8 cellular contexts compared by ENCODE assay signal in genomic region chr20:49046087-49046900, GRCh38. TPM values are rescaled to one million over a fixed set of nuclear protein-coding genes. Genes with fewer than 3 reads are reported as not detected.
DNase-seq lines count a peak whose midpoint lies in the region; ATAC-seq, FAIRE-seq and TF ChIP-seq lines count a peak whose summit lies in the region.

A gene with protein sequence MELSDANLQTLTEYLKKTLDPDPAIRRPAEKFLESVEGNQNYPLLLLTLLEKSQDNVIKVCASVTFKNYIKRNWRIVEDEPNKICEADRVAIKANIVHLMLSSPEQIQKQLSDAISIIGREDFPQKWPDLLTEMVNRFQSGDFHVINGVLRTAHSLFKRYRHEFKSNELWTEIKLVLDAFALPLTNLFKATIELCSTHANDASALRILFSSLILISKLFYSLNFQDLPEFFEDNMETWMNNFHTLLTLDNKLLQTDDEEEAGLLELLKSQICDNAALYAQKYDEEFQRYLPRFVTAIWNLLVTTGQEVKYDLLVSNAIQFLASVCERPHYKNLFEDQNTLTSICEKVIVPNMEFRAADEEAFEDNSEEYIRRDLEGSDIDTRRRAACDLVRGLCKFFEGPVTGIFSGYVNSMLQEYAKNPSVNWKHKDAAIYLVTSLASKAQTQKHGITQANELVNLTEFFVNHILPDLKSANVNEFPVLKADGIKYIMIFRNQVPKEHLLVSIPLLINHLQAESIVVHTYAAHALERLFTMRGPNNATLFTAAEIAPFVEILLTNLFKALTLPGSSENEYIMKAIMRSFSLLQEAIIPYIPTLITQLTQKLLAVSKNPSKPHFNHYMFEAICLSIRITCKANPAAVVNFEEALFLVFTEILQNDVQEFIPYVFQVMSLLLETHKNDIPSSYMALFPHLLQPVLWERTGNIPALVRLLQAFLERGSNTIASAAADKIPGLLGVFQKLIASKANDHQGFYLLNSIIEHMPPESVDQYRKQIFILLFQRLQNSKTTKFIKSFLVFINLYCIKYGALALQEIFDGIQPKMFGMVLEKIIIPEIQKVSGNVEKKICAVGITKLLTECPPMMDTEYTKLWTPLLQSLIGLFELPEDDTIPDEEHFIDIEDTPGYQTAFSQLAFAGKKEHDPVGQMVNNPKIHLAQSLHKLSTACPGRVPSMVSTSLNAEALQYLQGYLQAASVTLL (plus strand): TSS chr20:49046312. CDS start chr20:49058464, 12,152 bp downstream.

- ATAC-seq in GM21786 (IDR thresholded peaks at IDR 0.05; ENCODE audit: unreplicated experiment) = peak; percentile 83
- peak; percentile 90 to 91 for ATAC-seq in activated T-cell treated with anti-CD3 and anti-CD28 coated beads, Interleukin-2, amount 50 U/mL, for 72 hours (replicated peaks in 1 of 2)

- TF ChIP-seq POLR2A in esophagus muscularis mucosa (IDR thresholded peaks at IDR 0.05; ENCODE audit: low read depth) = peak; percentile 57

- DNase-seq in DMS79 (lab: John Stamatoyannopoulos, UW) (peak; percentile 81), RCC 7860 (ENCODE audit: low spot score) (peak; percentile 95), esophagus muscularis mucosa (ENCODE audit: extremely low spot score) (peak; percentile 98)
- peak; percentile 96 for DNase-seq in activated T-cell treated with anti-CD3 and anti-CD28 coated beads, Interleukin-2, amount 50 U/mL, for 72 hours
- peak; percentile 85 to 88 for DNase-seq in stimulated activated CD8-positive, alpha-beta memory T cell treated with anti-CD3 and anti-CD28 coated beads, Interleukin-7, amount 100 ng/mL, for 4 hours (ENCODE audit: low read depth in 2 of 2)

- H3K36me3 ChIP-seq in KOPT-K1 (ENCODE audit: insufficient read depth, low read length) (peaks cover 37% of the 10 kb centered on the region), esophagus muscularis mucosa (peaks cover 0 to 4% (median 0%) of the 10 kb centered on the region in 4 donors), muscle layer of duodenum (ENCODE audit: control insufficient read depth in 1 of 2, insufficient read depth in 2 of 2, low read length in 2 of 2) (peaks cover 0 to 4% of the 10 kb centered on the region in 2 donors)

- intact Hi-C loops in esophagus muscularis mucosa (cut with DNase I) = loop anchor here (2.0 kb wide), 1 partner anchor 17 kb away; no protein-coding TSS in a partner anchor

- peak in 2 of 3 experiments; percentile 23 to 25 for TF ChIP-seq CTCF in esophagus muscularis mucosa (IDR thresholded peaks at IDR 0.05)

- TF ChIP-seq EP300 in esophagus muscularis mucosa (IDR thresholded peaks at IDR 0.05) = no peak

- H3K27me3 Mint-ChIP-seq in activated T-cell treated with anti-CD3 and anti-CD28 coated beads, Interleukin-2, amount 50 U/mL, for 72 hours (ENCODE audit: low read depth) = no peaks in the 10 kb centered on the region

- H3K27ac Mint-ChIP-seq in activated T-cell treated with anti-CD3 and anti-CD28 coated beads, Interleukin-2, amount 50 U/mL, for 72 hours = peak within 1 kb of the TSS; percentile 95

- no peaks in the 10 kb centered on the region for H3K9me3 Mint-ChIP-seq in activated T-cell treated with anti-CD3 and anti-CD28 coated beads, Interleukin-2, amount 50 U/mL, for 72 hours

- H3K4me3 ChIP-seq in esophagus muscularis mucosa (peak within 1 kb of the TSS; percentile 88 to 100 (median 92)), muscle layer of duodenum (ENCODE audit: low read depth in 1 of 2, low read length in 2 of 2) (peak within 1 kb of the TSS; percentile 94 to 98)

- H3K36me3 Mint-ChIP-seq in activated T-cell treated with anti-CD3 and anti-CD28 coated beads, Interleukin-2, amount 50 U/mL, for 72 hours (ENCODE audit: insufficient read depth in 2 of 2) = peaks cover 4 to 20% of the 10 kb centered on the region in 2 donors

- peak within 1 kb of the TSS; percentile 95 for H3K27ac ChIP-seq in KOPT-K1 (ENCODE audit: low read depth, low read length, poor library complexity, severe bottlenecking)
- peak within 1 kb of the TSS; percentile 92 to 100 (median 96) for H3K27ac ChIP-seq in esophagus muscularis mucosa (replicated peaks in 1 of 4)
- H3K27ac ChIP-seq in muscle layer of duodenum (ENCODE audit: low read length) = peak within 1 kb of the TSS; percentile 94

- peaks cover 44% of the 10 kb centered on the region for H3K4me1 Mint-ChIP-seq in activated T-cell treated with anti-CD3 and anti-CD28 coated beads, Interleukin-2, amount 50 U/mL, for 72 hours (ENCODE audit: low read depth)

- WGBS in esophagus muscularis mucosa = 0% methylated on average over 49 of the region's 80 CpGs

- no peaks in the 10 kb centered on the region for H3K27me3 ChIP-seq in esophagus muscularis mucosa
- no peaks in the 10 kb centered on the region for H3K27me3 ChIP-seq in muscle layer of duodenum (ENCODE audit: low read depth, low read length)

- peak within 1 kb of the TSS; percentile 97 to 99 for H3K4me3 Mint-ChIP-seq in activated T-cell treated with anti-CD3 and anti-CD28 coated beads, Interleukin-2, amount 50 U/mL, for 72 hours

- peaks cover 16 to 37% (median 24%) of the 10 kb centered on the region in 4 donors for H3K4me1 ChIP-seq in esophagus muscularis mucosa
- H3K4me1 ChIP-seq in muscle layer of duodenum (ENCODE audit: control insufficient read depth in 1 of 2, insufficient read depth in 2 of 2, low read length in 2 of 2) = peaks cover 0 to 21% of the 10 kb centered on the region in 2 donors

- FAIRE-seq in RCC 7860 (lab: Jason Lieb, UNC) = peak; percentile 85

- H3K9me3 ChIP-seq in KOPT-K1 (ENCODE audit: insufficient read depth, low read length, poor library complexity, severe bottlenecking) (no peaks in the 10 kb centered on the region), esophagus muscularis mucosa (no peaks in the 10 kb centered on the region), muscle layer of duodenum (ENCODE audit: control insufficient read depth in 1 of 2, low read length in 2 of 2) (no peaks in the 10 kb centered on the region)

RNA-seq across cellular contexts. Expression of the gene that starts here (rescaled TPM):
- total RNA-seq in activated T-cell treated with anti-CD3 and anti-CD28 coated beads, Interleukin-2, amount 50 U/mL, for 72 hours = 10 to 100 TPM; 54.7 to 61.3 TPM
- 10 to 100 TPM; 33.8 to 41.3 (median 39.2) TPM for total RNA-seq in esophagus muscularis mucosa

Comparison
In these comparisons a context has a peak if more than half of its experiments do, and no peak if none do; other contexts are left out.
1. Peak in every context shown above with its lines: DNase-seq, ATAC-seq, H3K4me3 ChIP-seq and H3K27ac ChIP-seq.